Comparison of ENCODE assay signal across 9 cellular contexts in genomic region chrX:14095702-14096101, GRCh38.
DNase-seq lines count a peak whose midpoint lies in the region; ATAC-seq and TF ChIP-seq lines count a peak whose summit lies in the region.
"Had no signal": no experiment of that assay in that cellular context is flagged by ENCODE, and none has a peak within 500 bp of the region (broad histone marks: within the 10 kb centered on the region; RNA-seq: fewer than 3 reads in every experiment).

No MANE protein-coding gene starts in this region.

- intact Hi-C loops in CD4-positive, alpha-beta T cell (cut with DNase I, micrococcal nuclease), result loop anchor here (1.0 to 5.0 kb wide), 3 partner anchors 1047 to 1148 kb away; no protein-coding TSS in a partner anchor

- peak; percentile 34 for TF ChIP-seq CTCF in CD4-positive, alpha-beta T cell (IDR thresholded peaks at IDR 0.05)
- peak; percentile 65 for TF ChIP-seq CTCF in Loucy (conservative IDR thresholded peaks at IDR 0.05; ENCODE audit: low read length)
- peak; percentile 52 for TF ChIP-seq CTCF in glutamatergic neuron (IDR thresholded peaks at IDR 0.05; ENCODE audit: partially characterized antibody, unreplicated experiment)

- peak; percentile 68 for ATAC-seq in CD4-positive, alpha-beta T cell (ENCODE audit: poor library complexity)
- peak; percentile 91 for ATAC-seq in GM21526 (IDR thresholded peaks at IDR 0.05; ENCODE audit: low FRiP score, unreplicated experiment)
- ATAC-seq in activated T-helper 17 cell treated with anti-CD3 and anti-CD28 coated beads, Interleukin-2, amount 50 U/mL, for 72 hours (replicated peaks), result peak; percentile 57
- no peak for ATAC-seq in stimulated activated memory B cell treated with anti-CD40 and anti-IgM and Interleukin-4, amounts not matched to agents 10 μg/mL and 1 μg/mL and 100 μg/mL, for 72 hours

- H3F3A ChIP-seq in Loucy (ENCODE audit: low read depth), result no peaks in the 10 kb centered on the region

- no peaks in the 10 kb centered on the region for H3K27me3 Mint-ChIP-seq in CD4-positive, alpha-beta T cell
- no peaks in the 10 kb centered on the region for H3K27me3 Mint-ChIP-seq in activated T-helper 17 cell treated with anti-CD3 and anti-CD28 coated beads, Interleukin-2, amount 50 U/mL, for 72 hours
- H3K27me3 Mint-ChIP-seq in glutamatergic neuron (ENCODE audit: unreplicated experiment), result no peaks in the 10 kb centered on the region
- no peaks in the 10 kb centered on the region for H3K27me3 Mint-ChIP-seq in stimulated activated memory B cell treated with anti-CD40 and anti-IgM and Interleukin-4, amounts not matched to agents 10 μg/mL and 1 μg/mL and 100 μg/mL, for 72 hours
- H3K27me3 Mint-ChIP-seq: stimulated activated naive CD8-positive, alpha-beta T cell treated with anti-CD3 and anti-CD28 coated beads, Interleukin-15, Interleukin-2, amounts not matched to agents 100 ng/mL and 50 ng/mL, for 24 hours had no signal

- peaks cover 9% of the 10 kb centered on the region for H3K4me1 Mint-ChIP-seq in CD4-positive, alpha-beta T cell (ENCODE audit: low read depth)
- no peaks in the 10 kb centered on the region for H3K4me1 Mint-ChIP-seq in activated T-helper 17 cell treated with anti-CD3 and anti-CD28 coated beads, Interleukin-2, amount 50 U/mL, for 72 hours
- no peaks in the 10 kb centered on the region for H3K4me1 Mint-ChIP-seq in glutamatergic neuron (ENCODE audit: low read depth, unreplicated experiment)
- no peaks in the 10 kb centered on the region for H3K4me1 Mint-ChIP-seq in stimulated activated memory B cell treated with anti-CD40 and anti-IgM and Interleukin-4, amounts not matched to agents 10 μg/mL and 1 μg/mL and 100 μg/mL, for 72 hours

- H3K27ac ChIP-seq in CD4-positive, alpha-beta T cell (ENCODE audit: low read depth, low read length), result no peak overlapping the region

- peaks cover 4% of the 10 kb centered on the region for H3K27me3 ChIP-seq in CD4-positive, alpha-beta T cell (ENCODE audit: control insufficient read depth, insufficient read depth, low read length)
- H3K27me3 ChIP-seq in Loucy (ENCODE audit: insufficient read depth, low read length, poor library complexity, severe bottlenecking), result no peaks in the 10 kb centered on the region

- H3K36me3 Mint-ChIP-seq in CD4-positive, alpha-beta T cell (ENCODE audit: low read depth), result no peaks in the 10 kb centered on the region
- H3K36me3 Mint-ChIP-seq in activated T-helper 17 cell treated with anti-CD3 and anti-CD28 coated beads, Interleukin-2, amount 50 U/mL, for 72 hours (ENCODE audit: low read depth), result no peaks in the 10 kb centered on the region
- H3K36me3 Mint-ChIP-seq in glutamatergic neuron (ENCODE audit: unreplicated experiment), result no peaks in the 10 kb centered on the region
- H3K36me3 Mint-ChIP-seq in stimulated activated memory B cell treated with anti-CD40 and anti-IgM and Interleukin-4, amounts not matched to agents 10 μg/mL and 1 μg/mL and 100 μg/mL, for 72 hours, result no peaks in the 10 kb centered on the region

- no peaks in the 10 kb centered on the region for H3K9me3 ChIP-seq in CD4-positive, alpha-beta T cell (ENCODE audit: control insufficient read depth, low read length)
- H3K9me3 ChIP-seq in Loucy (ENCODE audit: insufficient read depth, low read depth, low read length), result no peaks in the 10 kb centered on the region

- H3K36me3 ChIP-seq in Loucy (ENCODE audit: insufficient read depth, low read length), result no peaks in the 10 kb centered on the region

- H3K4me3 ChIP-seq in Loucy (ENCODE audit: low read length, poor library complexity, severe bottlenecking), result no peak overlapping the region

- peak overlapping the region; percentile 15 for H3K4me3 Mint-ChIP-seq in CD4-positive, alpha-beta T cell
- no peak overlapping the region for H3K4me3 Mint-ChIP-seq in activated T-helper 17 cell treated with anti-CD3 and anti-CD28 coated beads, Interleukin-2, amount 50 U/mL, for 72 hours
- H3K4me3 Mint-ChIP-seq in glutamatergic neuron (ENCODE audit: unreplicated experiment), result no peak overlapping the region
- H3K4me3 Mint-ChIP-seq in stimulated activated memory B cell treated with anti-CD40 and anti-IgM and Interleukin-4, amounts not matched to agents 10 μg/mL and 1 μg/mL and 100 μg/mL, for 72 hours, result no peak overlapping the region
- H3K4me3 Mint-ChIP-seq: stimulated activated naive CD8-positive, alpha-beta T cell treated with anti-CD3 and anti-CD28 coated beads, Interleukin-15, Interleukin-2, amounts not matched to agents 100 ng/mL and 50 ng/mL, for 24 hours had no signal

- no peaks in the 10 kb centered on the region for H3K79me2 ChIP-seq in Loucy (ENCODE audit: insufficient read depth, low read length)

- no peak overlapping the region for H3K27ac Mint-ChIP-seq in CD4-positive, alpha-beta T cell
- H3K27ac Mint-ChIP-seq in activated T-helper 17 cell treated with anti-CD3 and anti-CD28 coated beads, Interleukin-2, amount 50 U/mL, for 72 hours, result no peak overlapping the region
- H3K27ac Mint-ChIP-seq in glutamatergic neuron (ENCODE audit: unreplicated experiment), result no peak overlapping the region
- H3K27ac Mint-ChIP-seq in stimulated activated memory B cell treated with anti-CD40 and anti-IgM and Interleukin-4, amounts not matched to agents 10 μg/mL and 1 μg/mL and 100 μg/mL, for 72 hours, result no peak overlapping the region
- H3K27ac Mint-ChIP-seq: stimulated activated naive CD8-positive, alpha-beta T cell treated with anti-CD3 and anti-CD28 coated beads, Interleukin-15, Interleukin-2, amounts not matched to agents 100 ng/mL and 50 ng/mL, for 24 hours had no signal

- POLR2A ChIA-PET in CD4-positive, alpha-beta T cell (lab: Charles Lee), result no interaction called here

- H4K20me1 ChIP-seq in Loucy (ENCODE audit: insufficient read depth, low read length, poor library complexity, severe bottlenecking), result no peaks in the 10 kb centered on the region

- no peaks in the 10 kb centered on the region for H3K9me3 Mint-ChIP-seq in CD4-positive, alpha-beta T cell
- no peaks in the 10 kb centered on the region for H3K9me3 Mint-ChIP-seq in activated T-helper 17 cell treated with anti-CD3 and anti-CD28 coated beads, Interleukin-2, amount 50 U/mL, for 72 hours
- H3K9me3 Mint-ChIP-seq in glutamatergic neuron (ENCODE audit: unreplicated experiment), result no peaks in the 10 kb centered on the region
- H3K9me3 Mint-ChIP-seq in stimulated activated memory B cell treated with anti-CD40 and anti-IgM and Interleukin-4, amounts not matched to agents 10 μg/mL and 1 μg/mL and 100 μg/mL, for 72 hours, result no peaks in the 10 kb centered on the region
- H3K9me3 Mint-ChIP-seq: stimulated activated naive CD8-positive, alpha-beta T cell treated with anti-CD3 and anti-CD28 coated beads, Interleukin-15, Interleukin-2, amounts not matched to agents 100 ng/mL and 50 ng/mL, for 24 hours had no signal

- no peak overlapping the region for H3K4me2 ChIP-seq in Loucy (ENCODE audit: low read depth, low read length, poor library complexity, severe bottlenecking)

- H2AFZ ChIP-seq in Loucy (ENCODE audit: low read length), result no peak overlapping the region

- no peak overlapping the region for H3K9ac ChIP-seq in Loucy (ENCODE audit: low read depth, low read length, poor library complexity, severe bottlenecking)

- no peaks in the 10 kb centered on the region for H3K4me1 ChIP-seq in Loucy (ENCODE audit: insufficient read depth, low read length, poor library complexity, severe bottlenecking)

- H3K9me2 ChIP-seq in Loucy (replicated peaks; ENCODE audit: low read depth, low read length), result no peaks in the 10 kb centered on the region

- CTCF ChIA-PET in CD4-positive, alpha-beta T cell (lab: Charles Lee), result no interaction called here

- DNase-seq in CD4-positive, alpha-beta T cell, result peak; percentile 1 to 32 (median 10)
- DNase-seq in glutamatergic neuron, result peak; percentile 53
- DNase-seq in smooth muscle cell of the brain vasculature (ENCODE audit: low read depth, low spot score), result peak; percentile 13
- no peak for DNase-seq in GM19240 (ENCODE audit: insufficient read length, low spot score)
